In the genomic region with DNA sequence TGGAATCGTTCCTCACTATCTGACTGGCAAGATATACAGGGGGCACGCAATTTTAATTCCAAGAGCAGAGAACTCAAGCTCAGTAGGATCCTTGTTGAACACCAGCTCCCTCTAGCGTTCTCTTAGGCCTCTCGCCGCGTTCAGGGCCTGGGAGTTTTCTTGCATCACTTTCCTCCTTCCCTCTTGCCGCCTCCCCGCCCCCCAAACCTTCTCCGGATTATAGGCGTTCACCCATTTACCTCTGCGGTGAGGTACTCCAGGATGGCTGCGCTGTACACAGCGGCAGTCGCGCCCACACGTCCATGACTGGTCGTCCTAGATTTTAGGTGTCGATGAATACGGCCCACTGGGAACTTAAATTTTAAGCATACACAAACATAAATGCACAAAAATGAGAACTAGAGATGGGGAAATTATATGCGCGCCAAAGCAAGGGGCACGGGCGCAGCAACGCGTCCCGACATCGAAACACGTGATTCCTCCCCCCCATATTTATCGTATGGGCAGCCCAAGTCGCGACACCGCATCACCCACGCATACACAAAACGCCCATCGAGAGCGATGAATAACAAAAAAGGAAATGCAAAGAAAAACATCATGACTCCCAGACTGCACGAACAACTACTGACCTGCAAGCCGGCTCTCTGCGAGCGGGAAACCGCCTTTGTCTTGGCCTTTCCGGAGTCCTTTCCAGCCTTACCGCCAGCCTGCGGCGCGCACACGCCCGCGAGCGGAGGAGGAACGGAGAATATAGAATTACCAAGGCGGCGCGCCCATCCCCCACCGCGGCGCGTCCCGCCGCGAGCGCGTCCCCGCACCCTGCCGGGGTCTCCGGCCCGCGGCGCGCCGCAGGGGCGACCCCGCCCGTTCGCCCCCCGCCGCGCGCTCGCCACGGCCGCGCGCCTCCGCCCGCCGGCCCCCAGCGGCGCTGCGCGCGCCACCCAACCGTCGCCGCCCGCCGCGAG, we compare ENCODE assay signal across 8 cellular contexts. TPM values are rescaled to one million over a fixed set of nuclear protein-coding genes. Genes with fewer than 3 reads are reported as not detected.
DNase-seq lines count a peak whose midpoint lies in the region; FAIRE-seq and TF ChIP-seq lines count a peak whose summit lies in the region.

No MANE protein-coding gene starts in this region.

- peaks cover 49% of the 10 kb centered on the region for H3K79me2 ChIP-seq in MM.1S (ENCODE audit: low read length)

- H3K9me3 ChIP-seq in MM.1S (replicated peaks; ENCODE audit: insufficient read depth, low read length) (no peaks in the 10 kb centered on the region), neuron (ENCODE audit: low read length) (no peaks in the 10 kb centered on the region)

- no peak for FAIRE-seq in frontal cortex (lab: Jason Lieb, UNC)

- peak; percentile 83 for TF ChIP-seq CTCF in MM.1S (IDR thresholded peaks at IDR 0.05; ENCODE audit: low read length)

- peaks cover 30% of the 10 kb centered on the region for H3K4me1 ChIP-seq in MM.1S (ENCODE audit: low read length)
- H3K4me1 ChIP-seq in neuron (ENCODE audit: insufficient read depth, low read length): peaks cover 36% of the 10 kb centered on the region

- H3K36me3 ChIP-seq in MM.1S (replicated peaks; ENCODE audit: insufficient read depth, low read length) (peaks cover 9% of the 10 kb centered on the region; the same call in 1 of the 2 replicates), neuron (ENCODE audit: insufficient read depth, low read length) (peaks cover 18% of the 10 kb centered on the region)

- H3K27ac ChIP-seq in MM.1S (ENCODE audit: low read length): peak overlapping the region; percentile 92

- H3K4me3 ChIP-seq in MM.1S (ENCODE audit: low read length) (peak overlapping the region; percentile 98), neuron (ENCODE audit: low read length) (peak overlapping the region; percentile 97)

- H3K9ac ChIP-seq in MM.1S (ENCODE audit: low read length): peak overlapping the region; percentile 97

- peak overlapping the region; percentile 57 for H2AFZ ChIP-seq in MM.1S (ENCODE audit: low read length)
- no peak overlapping the region for H2AFZ ChIP-seq in neuron (ENCODE audit: low read depth, low read length)

- peaks cover 3% of the 10 kb centered on the region; the same call in 1 of the 2 replicates for H4K20me1 ChIP-seq in MM.1S (ENCODE audit: insufficient read depth, low read length)

- peaks cover 38% of the 10 kb centered on the region for H3F3A ChIP-seq in MM.1S (ENCODE audit: insufficient read depth, low read length)

- DNase-seq in G401 (ENCODE audit: low spot score) (peak; percentile 98), HCEC 1CT (peak; percentile 71), MM.1S (peak; percentile 93), SHP77 (lab: John Stamatoyannopoulos, UW) (peak; percentile 72 to 75), activated gamma-delta T cell treated with Interleukin-2 at 50 U/mL for 16 hours (peak; percentile 81), frontal cortex (ENCODE audit: low spot score in 2 of 2) (peak; percentile 68 to 80), stromal cell of bone marrow (ENCODE audit: low read depth) (peak; percentile 91)

- H3K4me2 ChIP-seq in MM.1S (ENCODE audit: low read depth, low read length): peak overlapping the region; percentile 81

- no peaks in the 10 kb centered on the region for H3K9me2 ChIP-seq in MM.1S (replicated peaks; ENCODE audit: insufficient read depth, low read length)

- no peaks in the 10 kb centered on the region for H3K27me3 ChIP-seq in MM.1S (replicated peaks; ENCODE audit: insufficient read depth, low read length)
- H3K27me3 ChIP-seq in neuron (ENCODE audit: insufficient read depth, low read length): no peaks in the 10 kb centered on the region

- in situ Hi-C loops in G401 (cut with HindIII; ENCODE audit: low sequenced_read_pairs): no loop called here

RNA-seq across cellular contexts. Expression of gene H2AZ1, which starts 0.8 kb away (rescaled TPM):
- total RNA-seq in G401 (2014; rRNA removed; shearing (Covaris generic)): 715 and 727 TPM in 2 replicates
- total RNA-seq in frontal cortex: 119 TPM

RNA-seq across cellular contexts. Expression of gene DNAJB14, which starts 2.9 kb away (rescaled TPM):
- 18.0 and 36.8 TPM in 2 replicates for total RNA-seq in G401 (2014; rRNA removed; shearing (Covaris generic))
- 97.4 TPM for total RNA-seq in frontal cortex

RNA-seq across cellular contexts. Expression of gene LAMTOR3, which starts 55.1 kb away (rescaled TPM):
- 53.4 and 56.5 TPM in 2 replicates for total RNA-seq in G401 (2014; rRNA removed; shearing (Covaris generic))
- 56.7 TPM for total RNA-seq in frontal cortex

Comparison
In these comparisons a context has a peak if more than half of its experiments do, and no peak if none do; other contexts are left out.
1. Peak in every context shown above with its lines: DNase-seq, H3K4me3 ChIP-seq and H3K27ac ChIP-seq.